Comparison of ENCODE assay signal across 9 cellular contexts in genomic region chr9:2024888-2025781, GRCh38. TPM values are rescaled to one million over a fixed set of nuclear protein-coding genes. Genes with fewer than 3 reads are reported as not detected.
DNase-seq lines count a peak whose midpoint lies in the region; ATAC-seq and TF ChIP-seq lines count a peak whose summit lies in the region.
"Had no signal": no experiment of that assay in that cellular context is flagged by ENCODE, and none has a peak within 500 bp of the region (broad histone marks: within the 10 kb centered on the region; RNA-seq: fewer than 3 reads in every experiment).

No MANE protein-coding gene starts in this region.

- H3K4me3 Mint-ChIP-seq in naive B cell: peak overlapping the region in 6 of 8 donors; percentile 5 to 82 (median 37)

- no peaks in the 10 kb centered on the region for H3K9me3 ChIP-seq in Loucy (ENCODE audit: insufficient read depth, low read depth, low read length)
- H3K9me3 ChIP-seq in breast epithelium: no peaks in the 10 kb centered on the region

- H2AFZ ChIP-seq in Loucy (ENCODE audit: low read length): no peak overlapping the region

- peak; percentile 83 for DNase-seq in AG10803 (ENCODE audit: low read depth)
- DNase-seq in breast epithelium (ENCODE audit: low spot score in 2 of 2): peak in 1 of 2 donors; percentile 30
- DNase-seq in naive B cell: no peak
- DNase-seq in NCI-H1694 treated with DMSO at 0.1 percent for 48 hours (lab: John Stamatoyannopoulos, UW): no peak
- DNase-seq in mesenteric fat pad (ENCODE audit: low spot score): no peak
- DNase-seq: activated CD4-positive, alpha-beta T cell treated with anti-CD3 and anti-CD28 coated beads, Interleukin-2, amount 50 U/mL, for 1 hour had no signal

- H3K36me3 ChIP-seq in Loucy (ENCODE audit: insufficient read depth, low read length) (peaks cover 10% of the 10 kb centered on the region; the same call in 1 of the 2 replicates), breast epithelium (no peaks in the 10 kb centered on the region)

- H3K27ac Mint-ChIP-seq in naive B cell: peak overlapping the region in 5 of 6 donors; percentile 12 to 81 (median 19)

- H3F3A ChIP-seq in Loucy (ENCODE audit: low read depth): peaks cover 26% of the 10 kb centered on the region

- H3K9me2 ChIP-seq in Loucy (replicated peaks; ENCODE audit: low read depth, low read length): no peaks in the 10 kb centered on the region

- peaks cover 83% of the 10 kb centered on the region for H3K79me2 ChIP-seq in Loucy (ENCODE audit: insufficient read depth, low read length)

- peaks cover 72 to 83% (median 79%) of the 10 kb centered on the region in 3 donors for H3K4me1 Mint-ChIP-seq in naive B cell

- H3K4me3 ChIP-seq in AG10803 (ENCODE audit: low read length) (no peak overlapping the region), Loucy (ENCODE audit: low read length, poor library complexity, severe bottlenecking) (peak overlapping the region; percentile 52), breast epithelium (peak overlapping the region in 1 of 3 donors; percentile 23)

- H3K27ac ChIP-seq in breast epithelium: peak overlapping the region; percentile 74 to 81

- no peaks in the 10 kb centered on the region for H3K9me3 Mint-ChIP-seq in naive B cell

- ATAC-seq in naive B cell (ENCODE audit: low read depth in 2 of 2) (peak in 1 of 2 donors; percentile 47), HG03039 (IDR thresholded peaks at IDR 0.05; ENCODE audit: unreplicated experiment) (no peak), HG03135 (IDR thresholded peaks at IDR 0.05; ENCODE audit: unreplicated experiment) (no peak)

- H3K9ac ChIP-seq in Loucy (ENCODE audit: low read depth, low read length, poor library complexity, severe bottlenecking): no peak overlapping the region

- no peaks in the 10 kb centered on the region for H3K27me3 ChIP-seq in Loucy (ENCODE audit: insufficient read depth, low read length, poor library complexity, severe bottlenecking)
- no peaks in the 10 kb centered on the region for H3K27me3 ChIP-seq in breast epithelium

- no peaks in the 10 kb centered on the region for H3K27me3 Mint-ChIP-seq in naive B cell

- H3K36me3 Mint-ChIP-seq in naive B cell: peaks cover 6% of the 10 kb centered on the region in 2 donors

- TF ChIP-seq CTCF in AG10803 (conservative IDR thresholded peaks at IDR 0.05; ENCODE audit: low read length): no peak
- TF ChIP-seq CTCF in Loucy (conservative IDR thresholded peaks at IDR 0.05; ENCODE audit: low read length): no peak
- TF ChIP-seq CTCF in breast epithelium (IDR thresholded peaks at IDR 0.05): no peak

- peaks cover 82% of the 10 kb centered on the region for H4K20me1 ChIP-seq in Loucy (ENCODE audit: insufficient read depth, low read length, poor library complexity, severe bottlenecking)

- peak overlapping the region; percentile 94 for H3K4me2 ChIP-seq in Loucy (ENCODE audit: low read depth, low read length, poor library complexity, severe bottlenecking)

- intact Hi-C loops in breast epithelium (cut with DNase I; ENCODE audit: low total_unique reads): no loop called here

- peaks cover 82% of the 10 kb centered on the region for H3K4me1 ChIP-seq in Loucy (ENCODE audit: insufficient read depth, low read length, poor library complexity, severe bottlenecking)
- H3K4me1 ChIP-seq in breast epithelium: peaks cover 6 to 28% of the 10 kb centered on the region in 2 donors

- no peak for TF ChIP-seq POLR2A in breast epithelium (IDR thresholded peaks at IDR 0.05)

RNA-seq across cellular contexts. Expression of gene SMARCA2, which starts 10.0 kb away (rescaled TPM):
- 100 to 1,000 TPM; 140 to 191 (median 142) TPM for total RNA-seq in breast epithelium
- 10 to 100 TPM; 22.4 to 58.5 (median 39.8) TPM for polyA plus RNA-seq in naive B cell (ENCODE audit: low read depth in 6 of 6)
- 136 TPM for total RNA-seq in mesenteric fat pad
